In the genomic region with DNA sequence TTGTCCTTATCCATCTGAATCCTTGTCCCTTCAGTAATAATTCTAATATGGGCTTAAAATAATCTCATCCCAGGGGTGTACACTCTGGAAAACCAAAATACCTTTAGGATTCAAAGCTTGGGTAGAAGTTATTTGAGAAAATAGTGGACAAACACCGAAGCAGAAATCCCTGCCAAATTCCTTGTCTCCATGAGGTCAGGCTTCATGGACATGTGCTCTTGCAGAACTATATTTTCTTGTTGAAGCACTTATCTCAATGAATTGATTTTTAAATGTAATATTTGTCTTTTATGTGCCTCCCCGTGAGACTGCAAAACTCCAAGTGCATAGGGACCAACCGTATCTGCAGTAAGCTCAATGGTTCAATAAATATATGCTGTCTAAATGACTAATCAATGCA, we compare ENCODE assay signal across 34 cellular contexts.
"Had no signal": no experiment of that assay in that cellular context is flagged by ENCODE, and none has a peak within 500 bp of the region (broad histone marks: within the 10 kb centered on the region; RNA-seq: fewer than 3 reads in every experiment).

No MANE protein-coding gene starts in this region.

- H3K4me3 ChIP-seq: MG63 had no signal

- H3K36me3 ChIP-seq: MG63 had no signal

- H3K27me3 ChIP-seq: MG63 had no signal

- H3K9me3 ChIP-seq: MG63 had no signal

- DNase-seq: Karpas-422, Kasumi-1, MG63, MM.1S, MV-4-11, NCI-H1048, NCI-H1092, NCI-H1092 treated with DMSO at 0.1 percent for 48 hours, NCI-H1105, NCI-H1105 treated with DMSO at 0.1 percent for 48 hours, NCI-H1417, NCI-H1417 treated with DMSO at 0.1 percent for 48 hours, NCI-H1436, NCI-H1436 treated with DMSO at 0.1 percent for 48 hours, NCI-H146, NCI-H1694, NCI-H1694 treated with DMSO at 0.1 percent for 48 hours, NCI-H187, NCI-H187 treated with DMSO at 0.1 percent for 48 hours, NCI-H1930, NCI-H2029, NCI-H2029 treated with DMSO at 0.1 percent for 48 hours, NCI-H2081, NCI-H2081 treated with DMSO at 0.1 percent for 48 hours, NCI-H2107, NCI-H2171, NCI-H2171 treated with DMSO at 0.1 percent for 48 hours, NCI-H2227 treated with DMSO at 0.1 percent for 48 hours, NCI-H226, NCI-H345, NCI-H446, NCI-H446 treated with DMSO at 0.1 percent for 48 hours, NCI-H510A, NCI-H510A treated with DMSO at 0.1 percent for 48 hours had no signal
